In genomic region chr1:12146343-12147112, GRCh38 we compare ENCODE assay signal across 11 cellular contexts. TPM values are rescaled to one million over a fixed set of nuclear protein-coding genes. Genes with fewer than 3 reads are reported as not detected.
DNase-seq lines count a peak whose midpoint lies in the region; ATAC-seq, FAIRE-seq and TF ChIP-seq lines count a peak whose summit lies in the region.
"Had no signal": no experiment of that assay in that cellular context is flagged by ENCODE, and none has a peak within 500 bp of the region (broad histone marks: within the 10 kb centered on the region; RNA-seq: fewer than 3 reads in every experiment).

No MANE protein-coding gene starts in this region.

- peak overlapping the region; percentile 18 for H3K4me3 Mint-ChIP-seq in CD4-positive, alpha-beta T cell

- TF ChIP-seq CTCF in CD4-positive, alpha-beta T cell (IDR thresholded peaks at IDR 0.05) = no peak
- TF ChIP-seq CTCF in KMS-11 (conservative IDR thresholded peaks at IDR 0.05; ENCODE audit: low read depth, low read length) (no peak), endothelial cell of umbilical vein (IDR thresholded peaks at IDR 0.05; ENCODE audit: extremely low read depth in 1 of 2, insufficient read depth in 1 of 2, low read depth in 1 of 2, low read length in 2 of 2) (no peak), parathyroid adenoma (IDR thresholded peaks at IDR 0.05) (no peak)

- no peaks in the 10 kb centered on the region for H3K9me3 Mint-ChIP-seq in CD4-positive, alpha-beta T cell

- no peak overlapping the region for H3K4me2 ChIP-seq in KMS-11
- no peak overlapping the region for H3K4me2 ChIP-seq in endothelial cell of umbilical vein (ENCODE audit: insufficient read depth, low read length)
- no peak overlapping the region for H3K4me2 ChIP-seq in parathyroid adenoma (ENCODE audit: low read length)

- no peaks in the 10 kb centered on the region for H4K20me1 ChIP-seq in KMS-11 (ENCODE audit: insufficient read depth)
- no peaks in the 10 kb centered on the region for H4K20me1 ChIP-seq in endothelial cell of umbilical vein (replicated peaks; ENCODE audit: control insufficient read depth, extremely low read depth, insufficient read depth, low read length)

- FAIRE-seq in endothelial cell of umbilical vein (lab: Jason Lieb, UNC) = no peak
- FAIRE-seq: D721Med had no signal

- BruUV-seq in endothelial cell of umbilical vein (replicated peaks; lab: Mats Ljungman, UMichigan) = no TSS peak

- peaks cover 50% of the 10 kb centered on the region for H3K4me1 ChIP-seq in KMS-11 (ENCODE audit: low read depth, poor library complexity, severe bottlenecking)
- peaks cover 29% of the 10 kb centered on the region for H3K4me1 ChIP-seq in endothelial cell of umbilical vein (ENCODE audit: control insufficient read depth, extremely low read depth, insufficient read depth, low read length)
- no peaks in the 10 kb centered on the region for H3K4me1 ChIP-seq in parathyroid adenoma

- intact Hi-C loops in CD4-positive, alpha-beta T cell (cut with DNase I, micrococcal nuclease) = loop anchor here in 1 of 2 experiments (10.0 kb wide), 1 partner anchor 308 kb away; no protein-coding TSS in a partner anchor
- intact Hi-C loops in endothelial cell of umbilical vein (cut with micrococcal nuclease) = loop anchor here (1.0 kb wide), 3 partner anchors 15 to 32 kb away; partner anchors contain the start of gene TNFRSF1B
- intact Hi-C loops in sciatic nerve (cut with DNase I) = no loop called here

- H2AFZ ChIP-seq in KMS-11 (ENCODE audit: low read depth) = no peak overlapping the region
- H2AFZ ChIP-seq in endothelial cell of umbilical vein (ENCODE audit: low read depth, low read length) = peak overlapping the region; percentile 72
- H2AFZ ChIP-seq in parathyroid adenoma = no peak overlapping the region

- no peaks in the 10 kb centered on the region for H3K79me2 ChIP-seq in KMS-11 (ENCODE audit: insufficient read depth, low read depth)
- H3K79me2 ChIP-seq in endothelial cell of umbilical vein (ENCODE audit: control insufficient read depth, insufficient read depth, low read length) = no peaks in the 10 kb centered on the region
- H3K79me2 ChIP-seq in parathyroid adenoma = no peaks in the 10 kb centered on the region

- no peak for ATAC-seq in CD4-positive, alpha-beta T cell (ENCODE audit: poor library complexity)
- no peak for ATAC-seq in HG03460 (IDR thresholded peaks at IDR 0.05; ENCODE audit: unreplicated experiment)
- no peak for ATAC-seq in sciatic nerve
- ATAC-seq in GM21390 (IDR thresholded peaks at IDR 0.05; ENCODE audit: unreplicated experiment) = no peak

- peak overlapping the region; percentile 96 for H3K27ac Mint-ChIP-seq in CD4-positive, alpha-beta T cell

- no peak for DNase-seq in CD4-positive, alpha-beta T cell
- DNase-seq in endothelial cell of umbilical vein (ENCODE audit: low read depth, low spot score) = no peak
- DNase-seq in sciatic nerve (ENCODE audit: low spot score) = no peak
- no peak for DNase-seq in iPS-NIHi11 (ENCODE audit: low spot score)
- DNase-seq: NCI-H1694 treated with DMSO at 0.1 percent for 48 hours, nucleus accumbens had no signal

- no peaks in the 10 kb centered on the region for H3K36me3 Mint-ChIP-seq in CD4-positive, alpha-beta T cell (ENCODE audit: low read depth)

- no peaks in the 10 kb centered on the region for H3K27me3 ChIP-seq in CD4-positive, alpha-beta T cell (ENCODE audit: control insufficient read depth, insufficient read depth, low read length)
- no peaks in the 10 kb centered on the region for H3K27me3 ChIP-seq in KMS-11 (ENCODE audit: insufficient read depth, low read depth)
- H3K27me3 ChIP-seq in endothelial cell of umbilical vein (ENCODE audit: control insufficient read depth in 2 of 2, insufficient read depth in 2 of 2, low read length in 2 of 2) = no peaks in the 10 kb centered on the region
- H3K27me3 ChIP-seq in parathyroid adenoma (ENCODE audit: control insufficient read depth, insufficient read depth, low read length) = no peaks in the 10 kb centered on the region

- H3K4me1 Mint-ChIP-seq in CD4-positive, alpha-beta T cell (ENCODE audit: low read depth) = peaks cover 79% of the 10 kb centered on the region

- H3K4me3 ChIP-seq in KMS-11 (IDR thresholded peaks at IDR 0.05; ENCODE audit: insufficient read depth, low read depth, low read length) (no peak overlapping the region), endothelial cell of umbilical vein (replicated peaks in 1 of 3; ENCODE audit: insufficient read depth in 1 of 3, low read depth in 1 of 3, low read length in 3 of 3) (no peak overlapping the region), parathyroid adenoma (ENCODE audit: low read depth, low read length) (no peak overlapping the region)

- no peak for TF ChIP-seq POLR2A in endothelial cell of umbilical vein (IDR thresholded peaks at IDR 0.05; ENCODE audit: low read depth, low read length)

- dilution Hi-C loops in endothelial cell of umbilical vein (cut with MboI; ENCODE audit: extremely low pct_ligation_motif_present, low sequenced_read_pairs) = no loop called here

- H3K27me3 Mint-ChIP-seq in CD4-positive, alpha-beta T cell = no peaks in the 10 kb centered on the region

- no peaks in the 10 kb centered on the region for H3K9me3 ChIP-seq in CD4-positive, alpha-beta T cell (ENCODE audit: control insufficient read depth, low read length)
- no peaks in the 10 kb centered on the region for H3K9me3 ChIP-seq in endothelial cell of umbilical vein (replicated peaks; ENCODE audit: control insufficient read depth, insufficient read depth, low read length)
- H3K9me3 ChIP-seq in parathyroid adenoma (ENCODE audit: control insufficient read depth, low read length) = no peaks in the 10 kb centered on the region

- H3K9ac ChIP-seq in KMS-11 (no peak overlapping the region), endothelial cell of umbilical vein (replicated peaks; ENCODE audit: extremely low read depth, insufficient read depth, low read length) (no peak overlapping the region), parathyroid adenoma (no peak overlapping the region)

- H3K9me1 ChIP-seq in endothelial cell of umbilical vein (replicated peaks; ENCODE audit: control insufficient read depth, extremely low read depth, insufficient read depth, low read length) = no peaks in the 10 kb centered on the region

- H3K36me3 ChIP-seq in KMS-11 (ENCODE audit: insufficient read depth) (no peaks in the 10 kb centered on the region), endothelial cell of umbilical vein (ENCODE audit: control insufficient read depth in 2 of 2, extremely low read depth in 1 of 2, insufficient read depth in 2 of 2, low read length in 2 of 2) (no peaks in the 10 kb centered on the region), parathyroid adenoma (ENCODE audit: control insufficient read depth, insufficient read depth, low read length) (no peaks in the 10 kb centered on the region)

- POLR2A ChIA-PET in CD4-positive, alpha-beta T cell (lab: Charles Lee) = no interaction called here
- POLR2A ChIA-PET in endothelial cell of umbilical vein (lab: Charles Lee) = interaction anchor here (0.9 kb wide), 1 partner anchor 40 kb away, joined by 3 read pairs; no protein-coding TSS in a partner anchor

- CTCF ChIA-PET in CD4-positive, alpha-beta T cell (lab: Charles Lee) = interaction anchor here (0.6 to 6.4 kb wide), 4 partner anchors 12 to 152 kb away, joined by 3 to 37 read pairs (median 3); no protein-coding TSS in a partner anchor
- CTCF ChIA-PET in endothelial cell of umbilical vein (lab: Charles Lee) = interaction anchor here (0.6 to 2.8 kb wide), 13 partner anchors 8 to 33 kb away, joined by 3 to 8 read pairs (median 4); no protein-coding TSS in a partner anchor

- H3K27ac ChIP-seq in CD4-positive, alpha-beta T cell (ENCODE audit: low read depth, low read length) = peak overlapping the region; percentile 33
- H3K27ac ChIP-seq in KMS-11 (peak overlapping the region; percentile 78; the same call in 1 of the 2 replicates), endothelial cell of umbilical vein (ENCODE audit: insufficient read depth, low read depth, low read length) (peak overlapping the region; percentile 75), parathyroid adenoma (peak overlapping the region; percentile 63)

TF ChIP-seq in endothelial cell of umbilical vein, 7 proteins besides CTCF, POLR2A, EP300 and RAD21:
- no peak for TF ChIP-seq GATA2 (IDR thresholded peaks at IDR 0.05; ENCODE audit: insufficient read depth, insufficient read length, low read depth, low read length)
- TF ChIP-seq MAX (IDR thresholded peaks at IDR 0.05; ENCODE audit: insufficient read depth, insufficient read length) = no peak
- TF ChIP-seq MYC (IDR thresholded peaks at IDR 0.05; ENCODE audit: low read depth, low read length) = no peak
- no peak for TF ChIP-seq EZH2 (IDR thresholded peaks at IDR 0.05; ENCODE audit: borderline replicate concordance, low read depth, low read length, severe bottlenecking)

RNA-seq across cellular contexts. Expression of gene TNFRSF1B, which starts 20.3 kb away (rescaled TPM):
- total RNA-seq in CD4-positive, alpha-beta T cell = 10 to 100 TPM; 61.9 to 62.6 TPM
- 65.9 and 66.0 TPM in 2 replicates for total RNA-seq in endothelial cell of umbilical vein
- 53.6 and 65.3 TPM in 2 replicates for polyA plus RNA-seq in endothelial cell of umbilical vein
- polyA plus RNA-seq in endothelial cell of umbilical vein (2011; cell fraction: cytosol; rRNA removed) = 40.5 and 47.6 TPM in 2 replicates
- 19.3 and 20.1 TPM in 2 replicates for polyA plus RNA-seq in endothelial cell of umbilical vein (2011; cell fraction: nucleus; rRNA removed)
- polyA plus RNA-seq in endothelial cell of umbilical vein (2012) = 13.8 and 21.1 TPM in 2 replicates
- 51.1 and 52.4 TPM in 2 replicates for polyA minus RNA-seq in endothelial cell of umbilical vein
- not detected for polyA minus RNA-seq in endothelial cell of umbilical vein (2011; cell fraction: cytosol; rRNA and poly(A)+ RNA removed)
- 10.7 and 15.4 TPM in 2 replicates for polyA minus RNA-seq in endothelial cell of umbilical vein (2011; cell fraction: nucleus; rRNA and poly(A)+ RNA removed)
- 90.9 TPM for total RNA-seq in sciatic nerve
